Comparison of ENCODE assay signal across 8 cellular contexts in the genomic region with DNA sequence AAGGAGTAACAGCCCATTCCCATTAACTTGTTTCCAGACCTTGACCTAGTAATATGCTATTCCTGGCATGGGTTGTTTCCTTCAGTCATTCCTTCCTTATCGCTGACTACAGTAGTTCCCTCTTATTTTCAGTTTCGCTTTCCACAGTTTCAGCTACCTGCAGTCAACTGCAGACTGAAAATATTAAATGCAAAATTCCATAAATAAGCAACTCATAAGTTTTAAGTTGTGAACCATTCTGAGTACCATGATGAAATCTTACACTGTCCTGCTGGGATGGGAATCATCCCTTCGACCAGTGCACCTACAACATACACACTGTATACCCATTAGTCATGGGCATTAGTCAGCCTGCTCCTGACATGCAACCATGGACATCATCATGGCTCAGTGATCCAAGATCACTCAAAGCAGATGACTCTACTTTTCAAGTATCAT.
DNase-seq lines count a peak whose midpoint lies in the region; ATAC-seq, FAIRE-seq and TF ChIP-seq lines count a peak whose summit lies in the region.

No MANE protein-coding gene starts in this region.

- H3K27ac ChIP-seq in keratinocyte (ENCODE audit: control insufficient read depth, insufficient read depth, low read length) = no peak overlapping the region
- no peak overlapping the region for H3K27ac ChIP-seq in neural progenitor cell

- H3K4me1 ChIP-seq in keratinocyte (ENCODE audit: control insufficient read depth, extremely low read depth, insufficient read depth, low read length) (peaks cover 15% of the 10 kb centered on the region), neural progenitor cell (no peaks in the 10 kb centered on the region)

- POLR2A ChIA-PET in activated CD4-positive, alpha-beta memory T cell treated with anti-CD3 and anti-CD28 coated beads, Interleukin-2, amount 10 ng/mL, durations not matched to agents 7 days and 5 days (lab: Charles Lee) = interaction anchor here (1.1 kb wide), 1 partner anchor 128 kb away, joined by 3 read pairs; a partner anchor contains a TSS

- CTCF ChIA-PET in activated CD4-positive, alpha-beta memory T cell treated with anti-CD3 and anti-CD28 coated beads, Interleukin-2, amount 10 ng/mL, durations not matched to agents 7 days and 5 days (lab: Charles Lee) = no interaction called here

- H3F3A ChIP-seq in neural progenitor cell (ENCODE audit: low read depth) = no peaks in the 10 kb centered on the region

- H3K36me3 ChIP-seq in keratinocyte (ENCODE audit: control insufficient read depth in 2 of 2, extremely low read depth in 1 of 2, insufficient read depth in 2 of 2, low read length in 2 of 2) (no peaks in the 10 kb centered on the region), neural progenitor cell (no peaks in the 10 kb centered on the region)

- H3K4me2 ChIP-seq in keratinocyte (ENCODE audit: control insufficient read depth, extremely low read depth, insufficient read depth, low read depth, low read length) = peak overlapping the region; percentile 80
- no peak overlapping the region for H3K4me2 ChIP-seq in neural progenitor cell

- H3K9me3 ChIP-seq in keratinocyte (ENCODE audit: control insufficient read depth, low read depth, low read length) = no peaks in the 10 kb centered on the region
- no peaks in the 10 kb centered on the region for H3K9me3 ChIP-seq in neural progenitor cell (ENCODE audit: low read depth)

- peak; percentile 85 for FAIRE-seq in A204.1 (lab: Jason Lieb, UNC)
- FAIRE-seq in keratinocyte (lab: Jason Lieb, UNC) = peak; percentile 98

- no peaks in the 10 kb centered on the region for H3K9me1 ChIP-seq in keratinocyte (ENCODE audit: control insufficient read depth, extremely low read depth, insufficient read depth, low read length)

- H3K36me3 Mint-ChIP-seq in activated CD4-positive, alpha-beta memory T cell treated with anti-CD3 and anti-CD28 coated beads, Interleukin-2, amount 10 ng/mL, durations not matched to agents 7 days and 5 days (ENCODE audit: low read depth) = peaks cover 4% of the 10 kb centered on the region
- H3K36me3 Mint-ChIP-seq in neural progenitor cell = no peaks in the 10 kb centered on the region

- H3K9ac ChIP-seq in keratinocyte (ENCODE audit: control insufficient read depth, extremely low read depth, insufficient read depth, low read length) (no peak overlapping the region), neural progenitor cell (no peak overlapping the region)

- H4K20me1 ChIP-seq in keratinocyte (ENCODE audit: control insufficient read depth, extremely low read depth, insufficient read depth, low read length) (no peaks in the 10 kb centered on the region), neural progenitor cell (ENCODE audit: low read depth) (no peaks in the 10 kb centered on the region)

- H3K4me3 ChIP-seq in keratinocyte (ENCODE audit: control insufficient read depth in 2 of 3, extremely low read depth in 1 of 3, insufficient read depth in 2 of 3, low read depth in 1 of 3, low read length in 3 of 3) = peak overlapping the region in 1 of 3 experiments; percentile 50
- H3K4me3 ChIP-seq in neural progenitor cell = no peak overlapping the region

- peak overlapping the region; percentile 58 for H3K4me3 Mint-ChIP-seq in activated CD4-positive, alpha-beta memory T cell treated with anti-CD3 and anti-CD28 coated beads, Interleukin-2, amount 10 ng/mL, durations not matched to agents 7 days and 5 days
- H3K4me3 Mint-ChIP-seq in neural progenitor cell = no peak overlapping the region

- H2AFZ ChIP-seq in keratinocyte (ENCODE audit: control insufficient read depth, low read length) = no peak overlapping the region
- no peak overlapping the region for H2AFZ ChIP-seq in neural progenitor cell (replicated peaks)

- H3K9me3 Mint-ChIP-seq in activated CD4-positive, alpha-beta memory T cell treated with anti-CD3 and anti-CD28 coated beads, Interleukin-2, amount 10 ng/mL, durations not matched to agents 7 days and 5 days = peaks cover 5% of the 10 kb centered on the region
- peaks cover 4% of the 10 kb centered on the region for H3K9me3 Mint-ChIP-seq in neural progenitor cell

- no peaks in the 10 kb centered on the region for H3K27me3 ChIP-seq in keratinocyte (ENCODE audit: control insufficient read depth, extremely low read depth, insufficient read depth, low read length)
- no peaks in the 10 kb centered on the region for H3K27me3 ChIP-seq in neural progenitor cell

- peaks cover 25% of the 10 kb centered on the region for H3K4me1 Mint-ChIP-seq in activated CD4-positive, alpha-beta memory T cell treated with anti-CD3 and anti-CD28 coated beads, Interleukin-2, amount 10 ng/mL, durations not matched to agents 7 days and 5 days
- H3K4me1 Mint-ChIP-seq in neural progenitor cell = no peaks in the 10 kb centered on the region

- dilution Hi-C loops in keratinocyte (cut with MboI; ENCODE audit: extremely low pct_ligation_motif_present, low sequenced_read_pairs) = no loop called here

- H3K27me3 Mint-ChIP-seq in activated CD4-positive, alpha-beta memory T cell treated with anti-CD3 and anti-CD28 coated beads, Interleukin-2, amount 10 ng/mL, durations not matched to agents 7 days and 5 days = no peaks in the 10 kb centered on the region
- no peaks in the 10 kb centered on the region for H3K27me3 Mint-ChIP-seq in neural progenitor cell (ENCODE audit: insufficient read depth, low read depth)

- DNase-seq in H4 (ENCODE audit: low spot score) (peak; percentile 47), keratinocyte (ENCODE audit: low read depth, low spot score) (peak; percentile 30), neural progenitor cell (ENCODE audit: low spot score) (no peak), NCI-H524 treated with DMSO at 0.1 percent for 48 hours (lab: John Stamatoyannopoulos, UW) (no peak)
- no peak for DNase-seq in activated CD4-positive, alpha-beta memory T cell treated with anti-CD3 and anti-CD28 coated beads, Interleukin-2, amount 10 ng/mL, durations not matched to agents 7 days and 5 days

- H3K27ac Mint-ChIP-seq in activated CD4-positive, alpha-beta memory T cell treated with anti-CD3 and anti-CD28 coated beads, Interleukin-2, amount 10 ng/mL, durations not matched to agents 7 days and 5 days = no peak overlapping the region
- no peak overlapping the region for H3K27ac Mint-ChIP-seq in neural progenitor cell

- no peak for ATAC-seq in GM18867 (IDR thresholded peaks at IDR 0.05; ENCODE audit: unreplicated experiment)
- ATAC-seq in HG03196 (IDR thresholded peaks at IDR 0.05; ENCODE audit: unreplicated experiment) = no peak

- H3K79me2 ChIP-seq in keratinocyte (ENCODE audit: control insufficient read depth, insufficient read depth, low read length) (no peaks in the 10 kb centered on the region), neural progenitor cell (ENCODE audit: low read depth) (no peaks in the 10 kb centered on the region)

- TF ChIP-seq CTCF in keratinocyte (optimal IDR thresholded peaks at IDR 0.05 in 1 of 3, IDR thresholded peaks at IDR 0.05 in 1 of 3, conservative IDR thresholded peaks at IDR 0.05 in 1 of 3; ENCODE audit: extremely low read depth in 1 of 3, insufficient read depth in 2 of 3, low read length in 3 of 3) (no peak), neural progenitor cell (IDR thresholded peaks at IDR 0.05) (no peak)

Comparison
In these comparisons a context has a peak if more than half of its experiments do, and no peak if none do; other contexts are left out.
1. DNase-seq: peak in H4 (single experiment) and keratinocyte (single experiment); none in activated CD4-positive, alpha-beta memory T cell treated with anti-CD3 and anti-CD28 coated beads, Interleukin-2, amount 10 ng/mL, durations not matched to agents 7 days and 5 days (single experiment), neural progenitor cell (single experiment) and NCI-H524 treated with DMSO at 0.1 percent for 48 hours (single experiment).